26 cellular contexts compared by ENCODE assay signal in genomic region chr18:78240867-78241266, GRCh38.
"Had no signal": no experiment of that assay in that cellular context is flagged by ENCODE, and none has a peak within 500 bp of the region (broad histone marks: within the 10 kb centered on the region; RNA-seq: fewer than 3 reads in every experiment).

No MANE protein-coding gene starts in this region.

- ATAC-seq: activated CD4-positive, CD25-positive, alpha-beta regulatory T cell treated with anti-CD3 and anti-CD28 coated beads, Interleukin-2, amount 50 U/mL, for 24 hours; stimulated activated naive B cell treated with anti-CD40 and anti-IgM and Interleukin-4, amounts not matched to agents 10 μg/mL and 1 μg/mL and 100 μg/mL, for 72 hours had no signal

- H3K4me1 ChIP-seq: thyroid gland, upper lobe of left lung had no signal

- H3K27ac Mint-ChIP-seq: activated CD4-positive, alpha-beta memory T cell treated with anti-CD3 and anti-CD28 coated beads, Interleukin-2, amount 10 ng/mL, durations not matched to agents 7 days and 5 days; activated CD4-positive, alpha-beta T cell treated with anti-CD3 and anti-CD28 coated beads, Interleukin-2, amount 10 ng/mL, durations not matched to agents 7 days and 5 days; activated T-cell treated with anti-CD3 and anti-CD28 coated beads, Interleukin-2, amount 50 U/mL, for 24 hours; naive B cell; progenitor cell of endocrine pancreas; stimulated activated naive B cell treated with anti-CD40 and anti-IgM and Interleukin-4, amounts not matched to agents 10 μg/mL and 1 μg/mL and 100 μg/mL, for 72 hours had no signal

- DNase-seq: activated CD4-positive, alpha-beta memory T cell treated with anti-CD3 and anti-CD28 coated beads, Interleukin-2, amount 10 ng/mL, durations not matched to agents 7 days and 5 days; activated CD4-positive, alpha-beta T cell treated with anti-CD3 and anti-CD28 coated beads, Interleukin-2, amount 10 ng/mL, durations not matched to agents 7 days and 5 days; activated CD8-positive, alpha-beta memory T cell treated with anti-CD3 and anti-CD28 coated beads, Interleukin-2, amount 50 U/mL, for 48 hours; activated gamma-delta T cell treated with Interleukin-2 at 50 U/mL for 16 hours; activated naive CD4-positive, alpha-beta T cell treated with anti-CD3 and anti-CD28 coated beads, Interleukin-2, amount 50 U/mL, for 16 hours; activated T-cell treated with anti-CD3 and anti-CD28 coated beads, Interleukin-2, amount 50 U/mL, for 24 hours; amygdala; central memory CD4-positive, alpha-beta T cell; esophagus squamous epithelium; foreskin melanocyte; heart right ventricle; left ventricle myocardium superior; naive B cell; sigmoid colon; small intestine; stimulated activated CD4-positive, alpha-beta T cell treated with anti-CD3 and anti-CD28 coated beads, Interleukin-1b, Interleukin-23, amount 100 ng/mL, for 48 hours; stimulated activated naive B cell treated with anti-CD40 and anti-IgM and Interleukin-4, amounts not matched to agents 10 μg/mL and 1 μg/mL and 100 μg/mL, for 72 hours; stomach; T-helper 2 cell; thyroid gland; upper lobe of left lung had no signal

- H3K4me1 Mint-ChIP-seq: activated CD4-positive, alpha-beta T cell treated with anti-CD3 and anti-CD28 coated beads, Interleukin-2, amount 10 ng/mL, durations not matched to agents 7 days and 5 days had no signal

- H3K4me3 Mint-ChIP-seq: activated CD4-positive, alpha-beta memory T cell treated with anti-CD3 and anti-CD28 coated beads, Interleukin-2, amount 10 ng/mL, durations not matched to agents 7 days and 5 days; activated CD4-positive, alpha-beta T cell treated with anti-CD3 and anti-CD28 coated beads, Interleukin-2, amount 10 ng/mL, durations not matched to agents 7 days and 5 days; activated T-cell treated with anti-CD3 and anti-CD28 coated beads, Interleukin-2, amount 50 U/mL, for 24 hours; naive B cell; stimulated activated naive B cell treated with anti-CD40 and anti-IgM and Interleukin-4, amounts not matched to agents 10 μg/mL and 1 μg/mL and 100 μg/mL, for 72 hours had no signal

- H3K9me3 ChIP-seq: breast epithelium, esophagus squamous epithelium, heart right ventricle, thyroid gland, upper lobe of left lung, vagina had no signal

- H3K36me3 ChIP-seq: breast epithelium, esophagus squamous epithelium, heart right ventricle, sigmoid colon, stomach, thyroid gland, upper lobe of left lung, vagina had no signal

- H3K4me3 ChIP-seq: heart right ventricle, sigmoid colon, stomach, thyroid gland, upper lobe of left lung, vagina had no signal

- H3K27me3 ChIP-seq: esophagus squamous epithelium, thyroid gland, upper lobe of left lung, vagina had no signal

- H3K27ac ChIP-seq: breast epithelium, epithelial cell of prostate, stomach, thyroid gland, upper lobe of left lung, vagina had no signal

- H3K27me3 Mint-ChIP-seq: activated CD4-positive, alpha-beta memory T cell treated with anti-CD3 and anti-CD28 coated beads, Interleukin-2, amount 10 ng/mL, durations not matched to agents 7 days and 5 days; activated CD4-positive, alpha-beta T cell treated with anti-CD3 and anti-CD28 coated beads, Interleukin-2, amount 10 ng/mL, durations not matched to agents 7 days and 5 days; activated T-cell treated with anti-CD3 and anti-CD28 coated beads, Interleukin-2, amount 50 U/mL, for 24 hours; naive B cell; stimulated activated naive B cell treated with anti-CD40 and anti-IgM and Interleukin-4, amounts not matched to agents 10 μg/mL and 1 μg/mL and 100 μg/mL, for 72 hours had no signal

- H3K36me3 Mint-ChIP-seq: naive B cell; stimulated activated naive B cell treated with anti-CD40 and anti-IgM and Interleukin-4, amounts not matched to agents 10 μg/mL and 1 μg/mL and 100 μg/mL, for 72 hours had no signal
